In genomic region chr3:195282982-195283381, GRCh38 we compare ENCODE assay signal across 24 cellular contexts. TPM values are rescaled to one million over a fixed set of nuclear protein-coding genes. Genes with fewer than 3 reads are reported as not detected.
DNase-seq lines count a peak whose midpoint lies in the region; ATAC-seq, FAIRE-seq and TF ChIP-seq lines count a peak whose summit lies in the region.
"Had no signal": no experiment of that assay in that cellular context is flagged by ENCODE, and none has a peak within 500 bp of the region (broad histone marks: within the 10 kb centered on the region; RNA-seq: fewer than 3 reads in every experiment).

No MANE protein-coding gene starts in this region.

- H2BK20ac ChIP-seq in IMR-90 (ENCODE audit: low read depth, low read length), result peak overlapping the region; percentile 54; the same call in 1 of the 2 replicates

- H3K27ac ChIP-seq in IMR-90 (ENCODE audit: insufficient read depth, low read length) (no peak overlapping the region), hepatocyte (peak overlapping the region; percentile 17), prostate gland (no peak overlapping the region)
- H3K27ac ChIP-seq: C4-2B, HL-60, lower lobe of right lung, SK-N-MC, suprapubic skin had no signal

- no peaks in the 10 kb centered on the region for H3K9me3 Mint-ChIP-seq in activated T-helper 17 cell treated with anti-CD3 and anti-CD28 coated beads, Interleukin-2, amount 50 U/mL, for 72 hours
- H3K9me3 Mint-ChIP-seq: activated CD4-positive, alpha-beta T cell treated with anti-CD3 and anti-CD28 coated beads, Interleukin-2, amount 10 ng/mL, durations not matched to agents 24 days and 14 days had no signal

- H3K79me2 ChIP-seq in hepatocyte, result no peaks in the 10 kb centered on the region

- H2BK5ac ChIP-seq in IMR-90 (ENCODE audit: low read depth, low read length, poor library complexity, severe bottlenecking), result no peak overlapping the region

- POLR2A ChIA-PET in IMR-90 (lab: Charles Lee; ENCODE audit: unreplicated experiment), result no interaction called here

- no peak for FAIRE-seq in urothelium cell line (lab: Jason Lieb, UNC)
- FAIRE-seq: GM12891 had no signal

- H3K4me3 ChIP-seq in IMR-90 (ENCODE audit: insufficient read depth, low read depth, low read length) (no peak overlapping the region), hepatocyte (no peak overlapping the region), prostate gland (no peak overlapping the region)
- H3K4me3 ChIP-seq: HAP-1, lower lobe of right lung, SK-N-MC, skin epidermis, suprapubic skin had no signal

- dilution Hi-C loops in IMR-90 (cut with HindIII; ENCODE audit: low sequenced_read_pairs, unreplicated experiment), result no loop called here

- H3K4me3 Mint-ChIP-seq in activated T-helper 17 cell treated with anti-CD3 and anti-CD28 coated beads, Interleukin-2, amount 50 U/mL, for 72 hours, result no peak overlapping the region
- H3K4me3 Mint-ChIP-seq: activated CD4-positive, alpha-beta T cell treated with anti-CD3 and anti-CD28 coated beads, Interleukin-2, amount 10 ng/mL, durations not matched to agents 24 days and 14 days had no signal

- peaks cover 8% of the 10 kb centered on the region for H3K36me3 ChIP-seq in IMR-90 (ENCODE audit: control insufficient read depth, insufficient read depth, low read length)
- no peaks in the 10 kb centered on the region for H3K36me3 ChIP-seq in hepatocyte (replicated peaks; ENCODE audit: insufficient read depth, low read depth)
- H3K36me3 ChIP-seq in prostate gland, result no peaks in the 10 kb centered on the region

- peak overlapping the region; percentile 75 for H3K27ac Mint-ChIP-seq in activated T-helper 17 cell treated with anti-CD3 and anti-CD28 coated beads, Interleukin-2, amount 50 U/mL, for 72 hours
- H3K27ac Mint-ChIP-seq: activated CD4-positive, alpha-beta T cell treated with anti-CD3 and anti-CD28 coated beads, Interleukin-2, amount 10 ng/mL, durations not matched to agents 24 days and 14 days had no signal

- peak overlapping the region; percentile 52; the same call in 1 of the 2 replicates for H2BK120ac ChIP-seq in IMR-90 (ENCODE audit: low read depth, low read length)

- no peak overlapping the region for H3K9ac ChIP-seq in IMR-90 (ENCODE audit: low read depth, low read length)

- H3K9me2 ChIP-seq in hepatocyte (replicated peaks; ENCODE audit: insufficient read depth), result no peaks in the 10 kb centered on the region

- peak overlapping the region; percentile 6; the same call in 1 of the 2 replicates for H4K91ac ChIP-seq in IMR-90 (ENCODE audit: insufficient read depth, low read depth, low read length)

- H3K9me1 ChIP-seq in IMR-90 (ENCODE audit: insufficient read depth, low read length), result peaks cover 7% of the 10 kb centered on the region

- H3K79me1 ChIP-seq in IMR-90 (ENCODE audit: low read depth in 1 of 2, low read length in 2 of 2), result peaks cover 0 to 4% of the 10 kb centered on the region in 2 experiments; a peak in 1 of 4 replicates

- ATAC-seq in IMR-90 (ENCODE audit: low read depth), result no peak; the same call in 1 of the 2 replicates
- ATAC-seq in activated T-helper 17 cell treated with anti-CD3 and anti-CD28 coated beads, Interleukin-2, amount 50 U/mL, for 72 hours (replicated peaks), result no peak
- ATAC-seq: lower lobe of right lung had no signal

- H2AFZ ChIP-seq in IMR-90 (replicated peaks; ENCODE audit: low read length, poor library complexity) (no peak overlapping the region), hepatocyte (no peak overlapping the region)

- no peak for TF ChIP-seq POLR2A in IMR-90 (IDR thresholded peaks at IDR 0.05; ENCODE audit: low read depth, low read length)
- TF ChIP-seq POLR2A in prostate gland (IDR thresholded peaks at IDR 0.05), result no peak

- no peak for TF ChIP-seq RAD21 in IMR-90 (IDR thresholded peaks at IDR 0.05; ENCODE audit: low read length)

- intact Hi-C loops in IMR-90 (cut with micrococcal nuclease), result no loop called here
- intact Hi-C loops in prostate gland (cut with DNase I), result no loop called here

- H3K36me3 Mint-ChIP-seq in activated T-helper 17 cell treated with anti-CD3 and anti-CD28 coated beads, Interleukin-2, amount 50 U/mL, for 72 hours (ENCODE audit: low read depth), result peaks cover 61% of the 10 kb centered on the region

- TF ChIP-seq CTCF in IMR-90 (conservative IDR thresholded peaks at IDR 0.05; ENCODE audit: low read depth, low read length) (no peak), hepatocyte (IDR thresholded peaks at IDR 0.05; ENCODE audit: poor library complexity) (no peak), prostate gland (IDR thresholded peaks at IDR 0.05) (no peak)

- H4K8ac ChIP-seq in IMR-90 (ENCODE audit: low read depth in 2 of 2, low read length in 2 of 2), result peak overlapping the region in 1 of 2 experiments; percentile 36; a peak in 1 of 4 replicates

- WGBS in IMR-90 (ENCODE audit: extremely low coverage in 2 of 2, insufficient read length in 1 of 2), 2 experiments, result no CpG with 5 or more reads among the region's 7 CpGs
- 66% methylated on average over 7 of the region's 7 CpGs for WGBS in hepatocyte (ENCODE audit: low lambda C conversion rate, missing lambda C conversion rate)
- WGBS in prostate gland, result 42% methylated on average over 7 of the region's 7 CpGs

- H3K18ac ChIP-seq in IMR-90 (ENCODE audit: low read depth, low read length), result peak overlapping the region; percentile 24

- H4K20me1 ChIP-seq in IMR-90 (ENCODE audit: insufficient read depth, low read length) (no peaks in the 10 kb centered on the region; the same call in 1 of the 2 replicates), hepatocyte (ENCODE audit: insufficient read depth, poor library complexity, severe bottlenecking) (no peaks in the 10 kb centered on the region)

- DNase-seq in IMR-90, result no peak
- peak; percentile 26 for DNase-seq in hepatocyte (ENCODE audit: low spot score)
- peak; percentile 33 for DNase-seq in prostate gland (ENCODE audit: low spot score)
- DNase-seq in urothelium cell line (ENCODE audit: low spot score), result no peak
- DNase-seq in OCI-M1 (lab: John Stamatoyannopoulos, UW), result no peak
- DNase-seq in NCI-H510A (lab: John Stamatoyannopoulos, UW), result no peak
- DNase-seq: activated CD4-positive, alpha-beta T cell treated with anti-CD3 and anti-CD28 coated beads, Interleukin-2, amount 10 ng/mL, durations not matched to agents 24 days and 14 days; activated CD8-positive, alpha-beta memory T cell treated with anti-CD3 and anti-CD28 coated beads, Interleukin-2, amount 50 U/mL, for 48 hours; activated gamma-delta T cell; effector CD8-positive, alpha-beta T cell; lower lobe of right lung; NCI-H1048; NCI-H1694 treated with DMSO at 0.1 percent for 48 hours; NCI-H2171; NCI-H69; T-helper 2 cell had no signal

- H3K23ac ChIP-seq in IMR-90 (ENCODE audit: low read depth, low read length), result peak overlapping the region; percentile 81

- H3K14ac ChIP-seq in IMR-90 (replicated peaks; ENCODE audit: low read depth, low read length), result no peak overlapping the region

- peak overlapping the region; percentile 64; the same call in 1 of the 2 replicates for H3K4me2 ChIP-seq in IMR-90 (ENCODE audit: low read depth, low read length)
- H3K4me2 ChIP-seq in hepatocyte, result no peak overlapping the region

- H4K5ac ChIP-seq in IMR-90 (ENCODE audit: low read depth, low read length), result no peak overlapping the region

- no peaks in the 10 kb centered on the region for H3K27me3 Mint-ChIP-seq in activated T-helper 17 cell treated with anti-CD3 and anti-CD28 coated beads, Interleukin-2, amount 50 U/mL, for 72 hours
- H3K27me3 Mint-ChIP-seq: activated CD4-positive, alpha-beta T cell treated with anti-CD3 and anti-CD28 coated beads, Interleukin-2, amount 10 ng/mL, durations not matched to agents 24 days and 14 days had no signal

- H3K4me1 ChIP-seq in IMR-90 (ENCODE audit: control insufficient read depth, insufficient read depth, low read length), result peaks cover 8% of the 10 kb centered on the region
- H3K4me1 ChIP-seq in hepatocyte (ENCODE audit: insufficient read depth), result peaks cover 21% of the 10 kb centered on the region
- no peaks in the 10 kb centered on the region for H3K4me1 ChIP-seq in prostate gland (replicated peaks)
- H3K4me1 ChIP-seq: HAP-1, lower lobe of right lung had no signal

- H3K4me1 Mint-ChIP-seq in activated T-helper 17 cell treated with anti-CD3 and anti-CD28 coated beads, Interleukin-2, amount 50 U/mL, for 72 hours, result no peaks in the 10 kb centered on the region

- H2AK5ac ChIP-seq in IMR-90 (ENCODE audit: low read depth, low read length), result 0 out of 2 replicates have a peak overlapping the region, but pooled peaks have one; percentile 45

- no peak overlapping the region for H3K56ac ChIP-seq in IMR-90 (ENCODE audit: extremely low read depth, insufficient read depth, low read length)

- H2AK9ac ChIP-seq in IMR-90 (replicated peaks; ENCODE audit: low read depth, low read length, poor library complexity), result no peak overlapping the region

- H3K9me3 ChIP-seq in IMR-90 (ENCODE audit: control insufficient read depth, insufficient read depth, low read length) (no peaks in the 10 kb centered on the region), hepatocyte (ENCODE audit: low read depth) (no peaks in the 10 kb centered on the region), prostate gland (no peaks in the 10 kb centered on the region)
- H3K9me3 ChIP-seq: HAP-1, lower lobe of right lung, suprapubic skin had no signal

- CTCF ChIA-PET in IMR-90 (lab: Yijun Ruan, JAX), result interaction anchor here (1.4 kb wide), 1 partner anchor 12 kb away, joined by 4 read pairs; the partner anchor contains the start of gene XXYLT1

- peak overlapping the region; percentile 48 for H3K4ac ChIP-seq in IMR-90 (ENCODE audit: low read depth, low read length)

- in situ Hi-C loops in IMR-90 (cut with MboI; ENCODE audit: low sequenced_read_pairs), result no loop called here

- H3K27me3 ChIP-seq in IMR-90 (ENCODE audit: control insufficient read depth, insufficient read depth, low read length) (no peaks in the 10 kb centered on the region), hepatocyte (no peaks in the 10 kb centered on the region), prostate gland (replicated peaks; ENCODE audit: insufficient read depth) (no peaks in the 10 kb centered on the region)
- H3K27me3 ChIP-seq: suprapubic skin had no signal

- no peak overlapping the region for H2BK15ac ChIP-seq in IMR-90 (ENCODE audit: low read depth, low read length)

- BruUV-seq in IMR-90 (replicated peaks; lab: Mats Ljungman, UMichigan), result no TSS peak

TF ChIP-seq in IMR-90, 13 proteins besides CTCF, POLR2A, EP300 and RAD21 (continues in another document):
- no peak for TF ChIP-seq RFX5 (IDR thresholded peaks at IDR 0.05; ENCODE audit: low read depth, low read length)

RNA-seq across cellular contexts. Expression of gene XXYLT1, which starts 12.0 kb away (rescaled TPM):
- 13.1 and 14.7 TPM in 2 replicates for total RNA-seq in IMR-90 (2012; rRNA removed)
- polyA plus RNA-seq in IMR-90 (2012; rRNA removed), result 18.1 and 18.6 TPM in 2 replicates
- 11.0 and 16.4 TPM in 2 replicates for polyA plus RNA-seq in IMR-90 (2012; cell fraction: cytosol; rRNA removed)
- 18.8 and 22.3 TPM in 2 replicates for polyA plus RNA-seq in IMR-90 (2012; cell fraction: nucleus; rRNA removed; ENCODE audit: low replicate concordance)
- total RNA-seq in activated T-helper 17 cell treated with anti-CD3 and anti-CD28 coated beads, Interleukin-2, amount 50 U/mL, for 72 hours, result 1 to 10 TPM; 7.0 to 7.4 TPM
- 22.3 and 25.6 TPM in 2 replicates for total RNA-seq in hepatocyte
- 15.8 and 20.9 TPM in 2 replicates for polyA plus RNA-seq in hepatocyte
- 10 to 100 TPM; 14.9 to 22.7 TPM for total RNA-seq in prostate gland

Comparison
In these comparisons a context has a peak if more than half of its experiments do, and no peak if none do; other contexts are left out.
1. DNase-seq: peak in hepatocyte (single experiment) and prostate gland (single experiment); none in IMR-90 (single experiment), urothelium cell line (single experiment), OCI-M1 (single experiment) and NCI-H510A (single experiment).